ENCODE assay signal across 30 cellular contexts in the genomic region with DNA sequence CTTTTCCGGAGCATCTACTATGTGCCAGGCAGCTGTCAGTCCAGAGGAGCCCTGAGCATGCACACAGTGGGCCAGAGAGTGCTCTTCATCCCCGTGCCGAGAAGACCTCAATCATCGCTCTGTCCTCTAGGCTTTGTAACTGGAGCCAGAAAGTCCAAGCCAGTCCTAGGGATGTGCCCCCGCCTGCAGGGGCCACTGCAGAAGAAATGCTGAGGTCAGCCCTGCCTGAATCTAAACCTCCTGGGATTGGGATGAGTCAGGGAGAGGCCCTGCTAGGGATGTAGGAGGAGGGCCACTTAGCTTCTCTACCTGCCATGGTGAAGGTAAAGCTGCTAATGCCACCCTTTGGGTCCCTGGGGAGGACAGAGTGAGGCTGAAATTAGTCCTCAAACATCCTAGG.
"Had no signal": no experiment of that assay in that cellular context is flagged by ENCODE, and none has a peak within 500 bp of the region (broad histone marks: within the 10 kb centered on the region; RNA-seq: fewer than 3 reads in every experiment).

No MANE protein-coding gene starts in this region.

- H3K27ac Mint-ChIP-seq: activated naive CD8-positive, alpha-beta T cell treated with anti-CD3 and anti-CD28 coated beads for 36 hours; activated T-helper 2 cell treated with anti-CD3 and anti-CD28 coated beads, Interferon-gamma antibody, Interleukin-2, Interleukin-4, amounts not matched to agents 10 μg/mL and 5 μg/mL and 100 μg/mL, durations not matched to agents 14 hours and 24 hours and 36 hours; effector memory CD8-positive, alpha-beta T cell; mesothelial cell of epicardium; natural killer cell; stimulated activated memory B cell treated with anti-CD40 and anti-IgM and Interleukin-4, amounts not matched to agents 10 μg/mL and 1 μg/mL and 100 μg/mL, for 72 hours; T-cell; T-helper 2 cell treated with Interferon-gamma antibody and Interleukin-4, amounts not matched to agents 5 μg/mL and 100 μg/mL, for 36 hours had no signal

- H3K27me3 Mint-ChIP-seq: activated naive CD8-positive, alpha-beta T cell treated with anti-CD3 and anti-CD28 coated beads for 36 hours; T-cell had no signal

- ATAC-seq: activated T-cell treated with anti-CD3 and anti-CD28 coated beads, Interleukin-2, amount 50 U/mL, for 4 hours; effector memory CD8-positive, alpha-beta T cell; heart left ventricle; left lobe of liver; natural killer cell; stimulated activated memory B cell treated with anti-CD40 and anti-IgM and Interleukin-4, amounts not matched to agents 10 μg/mL and 1 μg/mL and 100 μg/mL, for 72 hours; T-cell had no signal

- H3K27me3 ChIP-seq: esophagus squamous epithelium, tibial nerve had no signal

- H3K4me3 ChIP-seq: dorsolateral prefrontal cortex, esophagus squamous epithelium, heart left ventricle, lung, sigmoid colon, smooth muscle cell, stomach, suprapubic skin, tibial nerve had no signal

- H3K4me1 Mint-ChIP-seq: activated naive CD8-positive, alpha-beta T cell treated with anti-CD3 and anti-CD28 coated beads for 36 hours; central memory CD8-positive, alpha-beta T cell; natural killer cell; stimulated activated memory B cell treated with anti-CD40 and anti-IgM and Interleukin-4, amounts not matched to agents 10 μg/mL and 1 μg/mL and 100 μg/mL, for 72 hours; T-cell had no signal

- FAIRE-seq: astrocyte, colon, urothelium cell line had no signal

- H3K27ac ChIP-seq: dorsolateral prefrontal cortex, esophagus squamous epithelium, heart left ventricle, sigmoid colon, stomach, suprapubic skin, tibial nerve, VCaP had no signal

- DNase-seq: activated CD4-positive, alpha-beta T cell treated with anti-CD3 and anti-CD28 coated beads for 1 hour; activated CD8-positive, alpha-beta memory T cell treated with anti-CD3 and anti-CD28 coated beads, Interleukin-2, amount 50 U/mL, for 4 hours; activated naive CD4-positive, alpha-beta T cell; activated naive CD8-positive, alpha-beta T cell treated with anti-CD3 and anti-CD28 coated beads for 36 hours; activated T-cell treated with anti-CD3 and anti-CD28 coated beads, Interleukin-2, amount 50 U/mL, for 4 hours; dorsolateral prefrontal cortex; effector memory CD8-positive, alpha-beta T cell; esophagus squamous epithelium; heart left ventricle; natural killer cell; posterior cingulate gyrus; retina; sigmoid colon; stimulated activated CD4-positive, alpha-beta T cell treated with anti-CD3 and anti-CD28 coated beads, Interleukin-15, amount 100 ng/mL, for 24 hours; stomach; T-cell had no signal

- H3K9me3 Mint-ChIP-seq: activated naive CD8-positive, alpha-beta T cell treated with anti-CD3 and anti-CD28 coated beads for 36 hours; activated T-cell treated with anti-CD3 and anti-CD28 coated beads, Interleukin-2, amount 50 U/mL, for 4 hours; activated T-helper 2 cell treated with anti-CD3 and anti-CD28 coated beads, Interferon-gamma antibody, Interleukin-2, Interleukin-4, amounts not matched to agents 10 μg/mL and 5 μg/mL and 100 μg/mL, durations not matched to agents 14 hours and 24 hours and 36 hours; central memory CD8-positive, alpha-beta T cell; effector memory CD8-positive, alpha-beta T cell; mesothelial cell of epicardium; natural killer cell; T-cell; T-helper 2 cell treated with Interferon-gamma antibody and Interleukin-4, amounts not matched to agents 5 μg/mL and 100 μg/mL, for 36 hours had no signal

- H3K4me3 Mint-ChIP-seq: activated naive CD8-positive, alpha-beta T cell treated with anti-CD3 and anti-CD28 coated beads for 36 hours; activated T-cell treated with anti-CD3 and anti-CD28 coated beads, Interleukin-2, amount 50 U/mL, for 4 hours; central memory CD8-positive, alpha-beta T cell; effector memory CD8-positive, alpha-beta T cell; mesothelial cell of epicardium; natural killer cell; stimulated activated memory B cell treated with anti-CD40 and anti-IgM and Interleukin-4, amounts not matched to agents 10 μg/mL and 1 μg/mL and 100 μg/mL, for 72 hours; T-cell; T-helper 2 cell treated with Interferon-gamma antibody and Interleukin-4, amounts not matched to agents 5 μg/mL and 100 μg/mL, for 36 hours had no signal

- H3K36me3 ChIP-seq: esophagus squamous epithelium, heart left ventricle, sigmoid colon, stomach, suprapubic skin, tibial nerve had no signal

- H3K36me3 Mint-ChIP-seq: activated naive CD8-positive, alpha-beta T cell treated with anti-CD3 and anti-CD28 coated beads for 36 hours; mesothelial cell of epicardium; natural killer cell; stimulated activated memory B cell treated with anti-CD40 and anti-IgM and Interleukin-4, amounts not matched to agents 10 μg/mL and 1 μg/mL and 100 μg/mL, for 72 hours; T-cell had no signal

- H3K4me2 ChIP-seq: smooth muscle cell had no signal

- H3K4me1 ChIP-seq: esophagus squamous epithelium, heart left ventricle, sigmoid colon, stomach, suprapubic skin, tibial nerve had no signal

- H3K9me3 ChIP-seq: esophagus squamous epithelium, heart left ventricle, sigmoid colon, stomach, suprapubic skin, tibial nerve had no signal
